ENCODE assay signal across 12 cellular contexts in the genomic region with DNA sequence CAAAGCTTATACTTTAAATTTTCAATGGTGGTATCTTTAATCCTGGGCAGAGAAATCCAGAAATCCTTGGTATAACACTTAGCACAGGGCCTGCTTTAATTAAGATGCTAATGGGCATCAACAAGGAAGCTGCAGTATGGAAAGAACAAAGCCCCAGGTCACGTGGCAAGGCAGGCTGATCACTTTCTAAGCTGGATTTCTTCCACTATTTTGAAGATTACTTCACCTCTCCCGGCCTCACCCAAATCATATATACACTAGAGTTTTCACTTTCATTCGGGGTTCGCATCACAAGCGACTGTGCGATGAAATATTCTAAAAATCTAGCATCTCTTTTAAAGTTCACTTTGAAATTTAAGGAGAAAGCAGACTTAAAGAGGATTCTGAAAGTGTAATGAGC.
DNase-seq lines count a peak whose midpoint lies in the region; ATAC-seq and TF ChIP-seq lines count a peak whose summit lies in the region.
"Had no signal": no experiment of that assay in that cellular context is flagged by ENCODE, and none has a peak within 500 bp of the region (broad histone marks: within the 10 kb centered on the region; RNA-seq: fewer than 3 reads in every experiment).

No MANE protein-coding gene starts in this region.

- H3K27ac Mint-ChIP-seq in Caco-2 (ENCODE audit: unreplicated experiment) (peak overlapping the region; percentile 63), glutamatergic neuron (ENCODE audit: unreplicated experiment) (peak overlapping the region; percentile 10)

- DNase-seq in Caco-2, result no peak
- peak; percentile 55 for DNase-seq in adipocyte (ENCODE audit: low read depth)
- no peak for DNase-seq in glutamatergic neuron
- peak; percentile 82 for DNase-seq in pons (ENCODE audit: low spot score)
- no peak for DNase-seq in NCI-H1930 (lab: John Stamatoyannopoulos, UW)
- no peak for DNase-seq in putamen (ENCODE audit: low spot score)
- DNase-seq in lower leg skin (ENCODE audit: low spot score in 2 of 2), result no peak
- DNase-seq: activated CD8-positive, alpha-beta memory T cell treated with anti-CD3 and anti-CD28 coated beads for 24 hours; NCI-H748 treated with DMSO at 0.1 percent for 48 hours; stimulated activated CD4-positive, alpha-beta T cell treated with anti-CD3 and anti-CD28 coated beads, Interleukin-4, amount 100 ng/mL, for 4 hours had no signal

- no peak for ATAC-seq in HG03378 (IDR thresholded peaks at IDR 0.05; ENCODE audit: unreplicated experiment)

- peak overlapping the region; percentile 54 for H3K4me3 Mint-ChIP-seq in Caco-2 (ENCODE audit: unreplicated experiment)
- no peak overlapping the region for H3K4me3 Mint-ChIP-seq in glutamatergic neuron (ENCODE audit: unreplicated experiment)
- H3K4me3 Mint-ChIP-seq: neural crest cell had no signal

- BruUV-seq in Caco-2 (replicated peaks; lab: Mats Ljungman, UMichigan), result no TSS peak

- H3K9ac ChIP-seq in adipocyte (ENCODE audit: low read length), result no peak overlapping the region

- no peaks in the 10 kb centered on the region for H3K9me3 ChIP-seq in Caco-2
- H3K9me3 ChIP-seq in adipocyte (ENCODE audit: control insufficient read depth, low read length), result no peaks in the 10 kb centered on the region

- H3K27me3 ChIP-seq in Caco-2 (replicated peaks; ENCODE audit: control insufficient read depth, insufficient read depth, low read length) (no peaks in the 10 kb centered on the region), adipocyte (replicated peaks; ENCODE audit: control insufficient read depth, insufficient read depth, low read length) (no peaks in the 10 kb centered on the region)

- H3K4me3 ChIP-seq in Caco-2 (ENCODE audit: low read depth, low read length), result no peak overlapping the region
- H3K4me3 ChIP-seq in adipocyte (ENCODE audit: low read length), result peak overlapping the region; percentile 38
- no peak overlapping the region for H3K4me3 ChIP-seq in lower leg skin (ENCODE audit: low read depth, poor library complexity, severe bottlenecking)

- H3K4me1 Mint-ChIP-seq in Caco-2 (ENCODE audit: low read depth, unreplicated experiment) (peaks cover 64% of the 10 kb centered on the region), glutamatergic neuron (ENCODE audit: low read depth, unreplicated experiment) (peaks cover 30% of the 10 kb centered on the region)

- H3K4me1 ChIP-seq in Caco-2, result peaks cover 70% of the 10 kb centered on the region
- H3K4me1 ChIP-seq in adipocyte (ENCODE audit: control insufficient read depth, insufficient read depth, low read length), result peaks cover 17% of the 10 kb centered on the region

- H3K36me3 Mint-ChIP-seq in Caco-2 (ENCODE audit: insufficient read depth, unreplicated experiment) (peaks cover 7% of the 10 kb centered on the region), glutamatergic neuron (ENCODE audit: unreplicated experiment) (no peaks in the 10 kb centered on the region)

- no peak for TF ChIP-seq CTCF in Caco-2 (IDR thresholded peaks at IDR 0.05; ENCODE audit: insufficient read depth in 1 of 2, low read depth in 1 of 2, low read length in 1 of 2, severe bottlenecking in 1 of 2, unreplicated experiment in 1 of 2)
- no peak for TF ChIP-seq CTCF in glutamatergic neuron (IDR thresholded peaks at IDR 0.05; ENCODE audit: partially characterized antibody, unreplicated experiment)
- TF ChIP-seq CTCF in lower leg skin (IDR thresholded peaks at IDR 0.05), result no peak

- POLR2A ChIA-PET in Caco-2 (lab: Charles Lee), result no interaction called here

- no peaks in the 10 kb centered on the region for H3K9me3 Mint-ChIP-seq in Caco-2 (ENCODE audit: unreplicated experiment)
- no peaks in the 10 kb centered on the region for H3K9me3 Mint-ChIP-seq in glutamatergic neuron (ENCODE audit: unreplicated experiment)
- H3K9me3 Mint-ChIP-seq: neural crest cell had no signal

- H3K36me3 ChIP-seq in Caco-2 (ENCODE audit: control insufficient read depth, insufficient read depth, low read length), result no peaks in the 10 kb centered on the region
- no peaks in the 10 kb centered on the region for H3K36me3 ChIP-seq in adipocyte (ENCODE audit: control insufficient read depth, insufficient read depth, low read length, severe bottlenecking)

- H3K27me3 Mint-ChIP-seq in Caco-2 (ENCODE audit: insufficient read depth, unreplicated experiment) (no peaks in the 10 kb centered on the region), glutamatergic neuron (ENCODE audit: unreplicated experiment) (no peaks in the 10 kb centered on the region)

- WGBS in lower leg skin, 2 donors, result 38 to 48% methylated on average over 6 of the region's 6 CpGs

- CTCF ChIA-PET in Caco-2 (lab: Charles Lee), result interaction anchor here (0.8 kb wide), 1 partner anchor 329 kb away, joined by 3 read pairs; no protein-coding TSS in a partner anchor

- no peak for TF ChIP-seq POLR2A in lower leg skin (IDR thresholded peaks at IDR 0.05)

- intact Hi-C loops in Caco-2 (cut with micrococcal nuclease; ENCODE audit: unreplicated experiment), result loop anchor here (1.0 to 10.0 kb wide), 3 partner anchors 87 to 199 kb away; partner anchors contain the start of gene KL
- intact Hi-C loops in lower leg skin (cut with DNase I; ENCODE audit: low total_unique reads), result no loop called here

Comparison
In these comparisons a context has a peak if more than half of its experiments do, and no peak if none do; other contexts are left out.
1. DNase-seq: peak in adipocyte (single experiment) and pons (single experiment); none in Caco-2 (0 of 2), glutamatergic neuron (single experiment), NCI-H1930 (0 of 2), putamen (single experiment) and lower leg skin (0 of 2).